1 cellular context compared by ENCODE assay signal in genomic region chr4:68123525-68123924, GRCh38.
A peak's percentile ranks its signal among the peaks of the same experiment; 100 is the strongest.
TF ChIP-seq lines count a peak whose summit lies in the region.

No MANE protein-coding gene starts in this region.

TF ChIP-seq in H1, 55 proteins besides CTCF, POLR2A, EP300 and RAD21:
- peak; percentile 46 for TF ChIP-seq CREB1 (IDR thresholded peaks at IDR 0.05)
- no peak for TF ChIP-seq BCL11A (IDR thresholded peaks at IDR 0.05; ENCODE audit: low read depth in 2 of 2, low read length in 2 of 2)
